ENCODE assay signal across 10 cellular contexts in genomic region chr12:124380793-124381453, GRCh38.
DNase-seq lines count a peak whose midpoint lies in the region; ATAC-seq and TF ChIP-seq lines count a peak whose summit lies in the region.
"Had no signal": no experiment of that assay in that cellular context is flagged by ENCODE, and none has a peak within 500 bp of the region (broad histone marks: within the 10 kb centered on the region; RNA-seq: fewer than 3 reads in every experiment).

No MANE protein-coding gene starts in this region.

- no peak overlapping the region for H4K91ac ChIP-seq in H9 (ENCODE audit: insufficient read length, low read depth, low read length)

- H3K9me3 Mint-ChIP-seq in H9, result no peaks in the 10 kb centered on the region
- H3K9me3 Mint-ChIP-seq in activated T-helper 17 cell treated with anti-CD3 and anti-CD28 coated beads, Interleukin-2, amount 50 U/mL, for 72 hours, result no peaks in the 10 kb centered on the region
- H3K9me3 Mint-ChIP-seq in stimulated activated effector memory CD8-positive, alpha-beta T cell treated with anti-CD3 and anti-CD28 coated beads, Interleukin-12 subunit alpha, Interleukin-12 subunit beta, amount 100 ng/mL, for 72 hours, result no peaks in the 10 kb centered on the region
- no peaks in the 10 kb centered on the region for H3K9me3 Mint-ChIP-seq in stimulated activated naive CD8-positive, alpha-beta T cell treated with anti-CD3 and anti-CD28 coated beads, Interleukin-15, amount 100 ng/mL, for 72 hours

- H3K27ac ChIP-seq in H9 (ENCODE audit: insufficient read length, low read depth, low read length) (no peak overlapping the region), layer of hippocampus (ENCODE audit: low read depth, low read length) (peak overlapping the region; percentile 80)

- ATAC-seq in activated T-helper 17 cell treated with anti-CD3 and anti-CD28 coated beads, Interleukin-2, amount 50 U/mL, for 72 hours (replicated peaks), result no peak
- ATAC-seq in stimulated activated effector memory CD8-positive, alpha-beta T cell treated with anti-CD3 and anti-CD28 coated beads, Interleukin-12 subunit alpha, Interleukin-12 subunit beta, amount 100 ng/mL, for 72 hours, result no peak
- ATAC-seq in stimulated activated naive CD8-positive, alpha-beta T cell treated with anti-CD3 and anti-CD28 coated beads, Interleukin-15, Interleukin-2, amounts not matched to agents 100 U/mL and 50 U/mL, for 24 hours, result no peak
- ATAC-seq in stimulated activated naive CD8-positive, alpha-beta T cell treated with anti-CD3 and anti-CD28 coated beads, Interleukin-15, amount 100 ng/mL, for 72 hours, result no peak
- ATAC-seq in HG03354 (IDR thresholded peaks at IDR 0.05; ENCODE audit: poor library complexity, severe bottlenecking, unreplicated experiment), result no peak

- no peaks in the 10 kb centered on the region for H3K4me1 Mint-ChIP-seq in H9
- H3K4me1 Mint-ChIP-seq in activated T-helper 17 cell treated with anti-CD3 and anti-CD28 coated beads, Interleukin-2, amount 50 U/mL, for 72 hours, result peaks cover 5% of the 10 kb centered on the region
- H3K4me1 Mint-ChIP-seq in stimulated activated effector memory CD8-positive, alpha-beta T cell treated with anti-CD3 and anti-CD28 coated beads, Interleukin-12 subunit alpha, Interleukin-12 subunit beta, amount 100 ng/mL, for 72 hours, result no peaks in the 10 kb centered on the region
- H3K4me1 Mint-ChIP-seq in stimulated activated naive CD8-positive, alpha-beta T cell treated with anti-CD3 and anti-CD28 coated beads, Interleukin-15, amount 100 ng/mL, for 72 hours, result peaks cover 5% of the 10 kb centered on the region

- no peak overlapping the region for H3T11ph ChIP-seq in H9 (ENCODE audit: low read length)

- H3K56ac ChIP-seq in H9 (ENCODE audit: insufficient read length, low read depth, low read length), result no peak overlapping the region

- no peak overlapping the region for H2BK5ac ChIP-seq in H9 (ENCODE audit: insufficient read length, low read length)

- H3K14ac ChIP-seq in H9 (ENCODE audit: insufficient read depth, low read length), result no peak overlapping the region

- H3K27me3 Mint-ChIP-seq in H9 (ENCODE audit: low read depth), result no peaks in the 10 kb centered on the region
- H3K27me3 Mint-ChIP-seq in activated T-helper 17 cell treated with anti-CD3 and anti-CD28 coated beads, Interleukin-2, amount 50 U/mL, for 72 hours, result no peaks in the 10 kb centered on the region
- H3K27me3 Mint-ChIP-seq in stimulated activated naive CD8-positive, alpha-beta T cell treated with anti-CD3 and anti-CD28 coated beads, Interleukin-15, amount 100 ng/mL, for 72 hours, result no peaks in the 10 kb centered on the region

- H2AK5ac ChIP-seq in H9 (ENCODE audit: insufficient read length, low read length), result no peak overlapping the region

- H3K4me2 ChIP-seq in H9 (ENCODE audit: insufficient read depth, insufficient read length, low read length), result no peak overlapping the region

- no peaks in the 10 kb centered on the region for H3K79me2 ChIP-seq in H9 (ENCODE audit: insufficient read depth, low read length)

- H3K4ac ChIP-seq in H9 (ENCODE audit: low read depth, low read length), result no peak overlapping the region

- no peak for DNase-seq in H9
- no peak for DNase-seq in stimulated activated effector memory CD8-positive, alpha-beta T cell treated with anti-CD3 and anti-CD28 coated beads, Interleukin-12 subunit alpha, Interleukin-12 subunit beta, amount 100 ng/mL, for 72 hours (ENCODE audit: low spot score in 2 of 2)
- no peak for DNase-seq in stimulated activated CD4-positive, alpha-beta T cell treated with anti-CD3 and anti-CD28 coated beads, Interleukin-12 subunit alpha, Interleukin-12 subunit beta, amount 100 ng/mL, for 4 hours
- DNase-seq in stimulated activated naive CD8-positive, alpha-beta T cell treated with anti-CD3 and anti-CD28 coated beads, Interleukin-15, Interleukin-2, amounts not matched to agents 100 U/mL and 50 U/mL, for 24 hours, result no peak
- DNase-seq in stimulated activated naive CD8-positive, alpha-beta T cell treated with anti-CD3 and anti-CD28 coated beads, Interleukin-15, amount 100 ng/mL, for 72 hours, result no peak
- DNase-seq: activated naive CD4-positive, alpha-beta T cell treated with Interleukin-2 at 50 U/mL for 16 hours; retina had no signal

- peak overlapping the region in 2 of 3 experiments; percentile 4 to 58; a peak in 1 of 7 replicates for H3K27ac Mint-ChIP-seq in H9
- peak overlapping the region; percentile 34 for H3K27ac Mint-ChIP-seq in activated T-helper 17 cell treated with anti-CD3 and anti-CD28 coated beads, Interleukin-2, amount 50 U/mL, for 72 hours
- H3K27ac Mint-ChIP-seq in stimulated activated effector memory CD8-positive, alpha-beta T cell treated with anti-CD3 and anti-CD28 coated beads, Interleukin-12 subunit alpha, Interleukin-12 subunit beta, amount 100 ng/mL, for 72 hours, result peak overlapping the region; percentile 21
- peak overlapping the region in 1 of 2 donors; percentile 82 for H3K27ac Mint-ChIP-seq in stimulated activated naive CD8-positive, alpha-beta T cell treated with anti-CD3 and anti-CD28 coated beads, Interleukin-15, amount 100 ng/mL, for 72 hours

- H3K9ac ChIP-seq in H9 (ENCODE audit: extremely low read depth, insufficient read length, low read length), result no peak overlapping the region

- peaks cover 17 to 55% (median 46%) of the 10 kb centered on the region in 3 experiments; a peak in 6 of 7 replicates for H3K36me3 Mint-ChIP-seq in H9 (ENCODE audit: insufficient read depth in 1 of 3, low read depth in 3 of 3)
- peaks cover 29% of the 10 kb centered on the region for H3K36me3 Mint-ChIP-seq in activated T-helper 17 cell treated with anti-CD3 and anti-CD28 coated beads, Interleukin-2, amount 50 U/mL, for 72 hours (ENCODE audit: low read depth)
- H3K36me3 Mint-ChIP-seq in stimulated activated effector memory CD8-positive, alpha-beta T cell treated with anti-CD3 and anti-CD28 coated beads, Interleukin-12 subunit alpha, Interleukin-12 subunit beta, amount 100 ng/mL, for 72 hours, result peaks cover 81% of the 10 kb centered on the region

- H3K27me3 ChIP-seq in H9 (ENCODE audit: insufficient read depth, low read length), result no peaks in the 10 kb centered on the region
- no peaks in the 10 kb centered on the region for H3K27me3 ChIP-seq in layer of hippocampus (ENCODE audit: control insufficient read depth, insufficient read depth, low read length)

- no peak overlapping the region for H2BK120ac ChIP-seq in H9 (ENCODE audit: low read depth, low read length, poor library complexity, severe bottlenecking)

- H3K18ac ChIP-seq in H9 (ENCODE audit: insufficient read length, low read depth, low read length), result no peak overlapping the region

- H3K4me1 ChIP-seq in H9 (ENCODE audit: insufficient read depth, low read length), result no peaks in the 10 kb centered on the region

- no peak for TF ChIP-seq CTCF in H9 (conservative IDR thresholded peaks at IDR 0.05)

- H4K5ac ChIP-seq in H9 (ENCODE audit: insufficient read length, low read depth, low read length), result no peak overlapping the region

- no peak overlapping the region for H3K23ac ChIP-seq in H9 (ENCODE audit: insufficient read length, low read depth, low read length)

- WGBS in H9 (ENCODE audit: extremely low coverage, insufficient read length, low lambda C conversion rate), result no CpG with 5 or more reads among the region's 8 CpGs

- H3K9me3 ChIP-seq in H9 (ENCODE audit: control insufficient read depth, low read depth, low read length), result no peaks in the 10 kb centered on the region

- H2BK20ac ChIP-seq in H9 (ENCODE audit: low read depth, low read length, poor library complexity, severe bottlenecking), result no peak overlapping the region

- H3K79me1 ChIP-seq in H9 (ENCODE audit: insufficient read depth, low read depth, low read length, poor library complexity, severe bottlenecking), result no peaks in the 10 kb centered on the region

- H2BK12ac ChIP-seq in H9 (ENCODE audit: insufficient read length, low read depth, low read length), result no peak overlapping the region

- H4K8ac ChIP-seq in H9 (replicated peaks; ENCODE audit: insufficient read length, low read depth, low read length), result no peak overlapping the region

- no peak overlapping the region for H3K4me3 Mint-ChIP-seq in H9
- H3K4me3 Mint-ChIP-seq in activated T-helper 17 cell treated with anti-CD3 and anti-CD28 coated beads, Interleukin-2, amount 50 U/mL, for 72 hours, result no peak overlapping the region
- no peak overlapping the region for H3K4me3 Mint-ChIP-seq in stimulated activated effector memory CD8-positive, alpha-beta T cell treated with anti-CD3 and anti-CD28 coated beads, Interleukin-12 subunit alpha, Interleukin-12 subunit beta, amount 100 ng/mL, for 72 hours
- H3K4me3 Mint-ChIP-seq in stimulated activated naive CD8-positive, alpha-beta T cell treated with anti-CD3 and anti-CD28 coated beads, Interleukin-15, amount 100 ng/mL, for 72 hours, result no peak overlapping the region

- H3K23me2 ChIP-seq in H9 (ENCODE audit: insufficient read length, low read depth, low read length, poor library complexity, severe bottlenecking), result no peaks in the 10 kb centered on the region

- no peaks in the 10 kb centered on the region for H4K20me1 ChIP-seq in H9 (ENCODE audit: control insufficient read depth, insufficient read depth, insufficient read length)

- H2AFZ ChIP-seq in H9 (ENCODE audit: low read length), result no peak overlapping the region

- no peak overlapping the region for H2BK15ac ChIP-seq in H9 (ENCODE audit: low read depth, low read length)
